ENCODE assay signal across 3 cellular contexts in genomic region chr1:146277087-146277486, GRCh38. TPM values are rescaled to one million over a fixed set of nuclear protein-coding genes. Genes with fewer than 3 reads are reported as not detected.
DNase-seq lines count a peak whose midpoint lies in the region; ATAC-seq and TF ChIP-seq lines count a peak whose summit lies in the region.
"Not testable (repeated sequence)": the region's sequence is repeated elsewhere in the genome, so short reads cannot be mapped to it uniquely, and the experiment has no call there.

No MANE protein-coding gene starts in this region.

- peak; percentile 63 for ATAC-seq in PC-3
- ATAC-seq in sciatic nerve = peak; percentile 44
- peak; percentile 25 to 33 for ATAC-seq in stimulated activated naive B cell treated with anti-CD40 and anti-IgM and Interleukin-4, amounts not matched to agents 10 μg/mL and 1 μg/mL and 100 μg/mL, for 72 hours (replicated peaks)

- H3K36me3 ChIP-seq in PC-3 (ENCODE audit: low read depth, low read length) = not testable (repeated sequence)

- H3K4me1 ChIP-seq in PC-3 (ENCODE audit: insufficient read depth, low read length) = not testable (repeated sequence)

- H3K9me2 ChIP-seq in PC-3 (replicated peaks; ENCODE audit: low read length) = not testable (repeated sequence)

- H3K9ac ChIP-seq in PC-3 (ENCODE audit: low read length) = not testable (repeated sequence)

- H3K27me3 ChIP-seq in PC-3 (ENCODE audit: low read length) = not testable (repeated sequence)

- DNase-seq in PC-3; sciatic nerve (ENCODE audit: low spot score); stimulated activated naive B cell treated with anti-CD40 and anti-IgM and Interleukin-4, amounts not matched to agents 10 μg/mL and 1 μg/mL and 100 μg/mL, for 72 hours: not testable (repeated sequence)

- H3K79me2 ChIP-seq in PC-3 (ENCODE audit: low read length) = not testable (repeated sequence)

- not testable (repeated sequence) for H3F3A ChIP-seq in PC-3 (ENCODE audit: low read length, unreplicated experiment)

- POLR2A ChIA-PET in PC-3 (lab: Charles Lee; ENCODE audit: unreplicated experiment) = not testable (repeated sequence)

- not testable (repeated sequence) for H3K4me3 ChIP-seq in PC-3 (ENCODE audit: low read length)

- TF ChIP-seq CTCF in PC-3 (conservative IDR thresholded peaks at IDR 0.05; ENCODE audit: low read depth, low read length) = not testable (repeated sequence)

- CTCF ChIA-PET in PC-3 (lab: Charles Lee) = not testable (repeated sequence)

- not testable (repeated sequence) for H3K27ac ChIP-seq in PC-3 (ENCODE audit: low read length)

- not testable (repeated sequence) for H3K4me2 ChIP-seq in PC-3 (ENCODE audit: low read length)

- H3K27me3 Mint-ChIP-seq in stimulated activated naive B cell treated with anti-CD40 and anti-IgM and Interleukin-4, amounts not matched to agents 10 μg/mL and 1 μg/mL and 100 μg/mL, for 72 hours = not testable (repeated sequence)

- BruUV-seq in PC-3 (replicated peaks; lab: Mats Ljungman, UMichigan) = not testable (repeated sequence)

- not testable (repeated sequence) for H3K36me3 Mint-ChIP-seq in stimulated activated naive B cell treated with anti-CD40 and anti-IgM and Interleukin-4, amounts not matched to agents 10 μg/mL and 1 μg/mL and 100 μg/mL, for 72 hours

- not testable (repeated sequence) for H3K9me3 ChIP-seq in PC-3 (ENCODE audit: low read length)

- H3K4me1 Mint-ChIP-seq in stimulated activated naive B cell treated with anti-CD40 and anti-IgM and Interleukin-4, amounts not matched to agents 10 μg/mL and 1 μg/mL and 100 μg/mL, for 72 hours = not testable (repeated sequence)

- H3K4me3 Mint-ChIP-seq in stimulated activated naive B cell treated with anti-CD40 and anti-IgM and Interleukin-4, amounts not matched to agents 10 μg/mL and 1 μg/mL and 100 μg/mL, for 72 hours = not testable (repeated sequence)

- not testable (repeated sequence) for H3K9me3 Mint-ChIP-seq in stimulated activated naive B cell treated with anti-CD40 and anti-IgM and Interleukin-4, amounts not matched to agents 10 μg/mL and 1 μg/mL and 100 μg/mL, for 72 hours

- not testable (repeated sequence) for H2AFZ ChIP-seq in PC-3 (ENCODE audit: low read length)

- intact Hi-C loops in PC-3 (cut with micrococcal nuclease); sciatic nerve (cut with DNase I): not testable (repeated sequence)

- H3K27ac Mint-ChIP-seq in stimulated activated naive B cell treated with anti-CD40 and anti-IgM and Interleukin-4, amounts not matched to agents 10 μg/mL and 1 μg/mL and 100 μg/mL, for 72 hours = not testable (repeated sequence)

- not testable (repeated sequence) for H4K20me1 ChIP-seq in PC-3 (ENCODE audit: low read length)

RNA-seq across cellular contexts. Expression of gene NOTCH2NLA, which starts 48.3 kb away (rescaled TPM):
- total RNA-seq in PC-3 (2014; rRNA removed) (69.6 and 93.9 TPM in 2 replicates), sciatic nerve (102 TPM)
